Comparison of ENCODE assay signal across 1 cellular context in the genomic region with DNA sequence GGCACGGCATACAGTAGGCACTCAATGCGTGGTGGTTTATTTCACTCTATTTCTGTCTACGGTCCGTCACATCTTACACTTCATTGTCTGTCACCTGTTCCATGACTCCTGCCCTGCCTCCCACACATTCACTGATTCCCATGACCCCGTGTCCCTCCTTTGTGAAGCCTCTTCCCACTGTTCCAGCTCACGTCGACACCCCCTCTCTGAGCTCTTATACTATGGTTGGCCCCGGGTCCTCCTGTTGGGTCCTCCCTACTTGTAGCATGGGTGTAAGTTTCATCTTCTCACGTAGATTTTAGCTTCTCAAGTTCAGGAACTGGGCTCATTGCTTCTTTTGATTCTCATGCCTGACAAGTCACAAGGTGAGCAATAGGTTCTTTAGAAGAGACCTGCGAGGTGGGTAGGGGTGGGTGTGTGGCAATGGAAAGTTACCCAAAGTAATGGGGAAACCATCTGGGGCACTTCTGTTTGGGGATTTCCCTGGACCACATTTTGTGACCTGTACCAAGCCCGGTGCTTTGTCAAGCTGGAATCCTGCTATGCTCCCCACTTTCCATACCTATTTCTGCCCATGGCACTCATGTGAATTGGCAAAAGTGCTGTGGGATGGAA.
TF ChIP-seq lines count a peak whose summit lies in the region.

No MANE protein-coding gene starts in this region.

TF ChIP-seq in GM12878, 131 proteins besides CTCF, POLR2A, EP300 and RAD21 (continues in another document):
- TF ChIP-seq CEBPB (IDR thresholded peaks at IDR 0.05; ENCODE audit: borderline replicate concordance in 1 of 2, low read depth in 2 of 2, low read length in 2 of 2) (no peak), HCFC1 (IDR thresholded peaks at IDR 0.05; ENCODE audit: low read length) (no peak), SIX5 (IDR thresholded peaks at IDR 0.05; ENCODE audit: low read depth, low read length, severe bottlenecking) (no peak), HDAC2 (IDR thresholded peaks at IDR 0.05) (no peak), SPI1 (IDR thresholded peaks at IDR 0.05; ENCODE audit: borderline replicate concordance, insufficient read depth, low read depth, low read length) (no peak), STAT3 (IDR thresholded peaks at IDR 0.05; ENCODE audit: low read depth, low read length) (no peak), TCF12 (IDR thresholded peaks at IDR 0.05; ENCODE audit: low read depth, low read length) (no peak), IKZF2 (IDR thresholded peaks at IDR 0.05) (0 out of 4 replicates have a peak, but pooled peaks have one; percentile 23 to 40), FOXM1 (IDR thresholded peaks at IDR 0.05; ENCODE audit: low read depth, low read length) (no peak), NR2C2 (IDR thresholded peaks at IDR 0.05; ENCODE audit: borderline replicate concordance, control insufficient read depth, insufficient read length, low read depth) (no peak), TCF3 (IDR thresholded peaks at IDR 0.05; ENCODE audit: borderline replicate concordance, insufficient read depth, low read depth, low read length) (no peak), MTA3 (IDR thresholded peaks at IDR 0.05; ENCODE audit: borderline replicate concordance, low read length) (no peak), RUNX3 (IDR thresholded peaks at IDR 0.05; ENCODE audit: low read length) (peak; percentile 51), RFX5 (IDR thresholded peaks at IDR 0.05; ENCODE audit: low read depth, low read length) (no peak), CBFB (IDR thresholded peaks at IDR 0.05; ENCODE audit: low read depth) (no peak), SMAD5 (IDR thresholded peaks at IDR 0.05; ENCODE audit: low read depth) (no peak), NFYA (IDR thresholded peaks at IDR 0.05; ENCODE audit: borderline replicate concordance, low read depth, low read length) (no peak), IKZF1 (conservative IDR thresholded peaks at IDR 0.05) (peak; percentile 65; the same call in 1 of the 2 replicates), CREB1 (IDR thresholded peaks at IDR 0.05; ENCODE audit: low read depth) (no peak), IRF4 (IDR thresholded peaks at IDR 0.05; ENCODE audit: low read depth, low read length) (no peak), EED (IDR thresholded peaks at IDR 0.05; ENCODE audit: low read depth) (0 out of 2 replicates have a peak, but pooled peaks have one; percentile 31), LARP7 (IDR thresholded peaks at IDR 0.05) (no peak), TBL1XR1 (IDR thresholded peaks at IDR 0.05; ENCODE audit: low read depth, low read length) (no peak), PAX8 (IDR thresholded peaks at IDR 0.05) (no peak), EGR1 (IDR thresholded peaks at IDR 0.05; ENCODE audit: borderline replicate concordance in 1 of 2, low read depth in 2 of 2, low read length in 2 of 2) (no peak), MEF2A (IDR thresholded peaks at IDR 0.05; ENCODE audit: insufficient read depth, low read depth, low read length) (no peak), ESRRA (IDR thresholded peaks at IDR 0.05; ENCODE audit: low read length) (no peak), MXI1 (IDR thresholded peaks at IDR 0.05; ENCODE audit: low read depth, low read length) (no peak), MTA2 (IDR thresholded peaks at IDR 0.05; ENCODE audit: low read depth) (0 out of 2 replicates have a peak, but pooled peaks have one; percentile 22), NFIC (IDR thresholded peaks at IDR 0.05; ENCODE audit: low read depth, low read length) (peak; percentile 19; the same call in 1 of the 2 replicates), TARDBP (IDR thresholded peaks at IDR 0.05; ENCODE audit: borderline replicate concordance) (no peak)
- TF ChIP-seq, protein P1, sequence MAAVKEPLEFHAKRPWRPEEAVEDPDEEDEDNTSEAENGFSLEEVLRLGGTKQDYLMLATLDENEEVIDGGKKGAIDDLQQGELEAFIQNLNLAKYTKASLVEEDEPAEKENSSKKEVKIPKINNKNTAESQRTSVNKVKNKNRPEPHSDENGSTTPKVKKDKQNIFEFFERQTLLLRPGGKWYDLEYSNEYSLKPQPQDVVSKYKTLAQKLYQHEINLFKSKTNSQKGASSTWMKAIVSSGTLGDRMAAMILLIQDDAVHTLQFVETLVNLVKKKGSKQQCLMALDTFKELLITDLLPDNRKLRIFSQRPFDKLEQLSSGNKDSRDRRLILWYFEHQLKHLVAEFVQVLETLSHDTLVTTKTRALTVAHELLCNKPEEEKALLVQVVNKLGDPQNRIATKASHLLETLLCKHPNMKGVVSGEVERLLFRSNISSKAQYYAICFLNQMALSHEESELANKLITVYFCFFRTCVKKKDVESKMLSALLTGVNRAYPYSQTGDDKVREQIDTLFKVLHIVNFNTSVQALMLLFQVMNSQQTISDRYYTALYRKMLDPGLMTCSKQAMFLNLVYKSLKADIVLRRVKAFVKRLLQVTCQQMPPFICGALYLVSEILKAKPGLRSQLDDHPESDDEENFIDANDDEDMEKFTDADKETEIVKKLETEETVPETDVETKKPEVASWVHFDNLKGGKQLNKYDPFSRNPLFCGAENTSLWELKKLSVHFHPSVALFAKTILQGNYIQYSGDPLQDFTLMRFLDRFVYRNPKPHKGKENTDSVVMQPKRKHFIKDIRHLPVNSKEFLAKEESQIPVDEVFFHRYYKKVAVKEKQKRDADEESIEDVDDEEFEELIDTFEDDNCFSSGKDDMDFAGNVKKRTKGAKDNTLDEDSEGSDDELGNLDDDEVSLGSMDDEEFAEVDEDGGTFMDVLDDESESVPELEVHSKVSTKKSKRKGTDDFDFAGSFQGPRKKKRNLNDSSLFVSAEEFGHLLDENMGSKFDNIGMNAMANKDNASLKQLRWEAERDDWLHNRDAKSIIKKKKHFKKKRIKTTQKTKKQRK (IDR thresholded peaks at IDR 0.05; ENCODE audit: low read depth, low read length): no peak
- TF ChIP-seq, protein P2, sequence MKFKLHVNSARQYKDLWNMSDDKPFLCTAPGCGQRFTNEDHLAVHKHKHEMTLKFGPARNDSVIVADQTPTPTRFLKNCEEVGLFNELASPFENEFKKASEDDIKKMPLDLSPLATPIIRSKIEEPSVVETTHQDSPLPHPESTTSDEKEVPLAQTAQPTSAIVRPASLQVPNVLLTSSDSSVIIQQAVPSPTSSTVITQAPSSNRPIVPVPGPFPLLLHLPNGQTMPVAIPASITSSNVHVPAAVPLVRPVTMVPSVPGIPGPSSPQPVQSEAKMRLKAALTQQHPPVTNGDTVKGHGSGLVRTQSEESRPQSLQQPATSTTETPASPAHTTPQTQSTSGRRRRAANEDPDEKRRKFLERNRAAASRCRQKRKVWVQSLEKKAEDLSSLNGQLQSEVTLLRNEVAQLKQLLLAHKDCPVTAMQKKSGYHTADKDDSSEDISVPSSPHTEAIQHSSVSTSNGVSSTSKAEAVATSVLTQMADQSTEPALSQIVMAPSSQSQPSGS (IDR thresholded peaks at IDR 0.05; ENCODE audit: low read length): no peak
- TF ChIP-seq, protein P3, sequence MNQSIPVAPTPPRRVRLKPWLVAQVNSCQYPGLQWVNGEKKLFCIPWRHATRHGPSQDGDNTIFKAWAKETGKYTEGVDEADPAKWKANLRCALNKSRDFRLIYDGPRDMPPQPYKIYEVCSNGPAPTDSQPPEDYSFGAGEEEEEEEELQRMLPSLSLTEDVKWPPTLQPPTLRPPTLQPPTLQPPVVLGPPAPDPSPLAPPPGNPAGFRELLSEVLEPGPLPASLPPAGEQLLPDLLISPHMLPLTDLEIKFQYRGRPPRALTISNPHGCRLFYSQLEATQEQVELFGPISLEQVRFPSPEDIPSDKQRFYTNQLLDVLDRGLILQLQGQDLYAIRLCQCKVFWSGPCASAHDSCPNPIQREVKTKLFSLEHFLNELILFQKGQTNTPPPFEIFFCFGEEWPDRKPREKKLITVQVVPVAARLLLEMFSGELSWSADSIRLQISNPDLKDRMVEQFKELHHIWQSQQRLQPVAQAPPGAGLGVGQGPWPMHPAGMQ (IDR thresholded peaks at IDR 0.05; ENCODE audit: borderline replicate concordance): no peak
- TF ChIP-seq, protein P4, sequence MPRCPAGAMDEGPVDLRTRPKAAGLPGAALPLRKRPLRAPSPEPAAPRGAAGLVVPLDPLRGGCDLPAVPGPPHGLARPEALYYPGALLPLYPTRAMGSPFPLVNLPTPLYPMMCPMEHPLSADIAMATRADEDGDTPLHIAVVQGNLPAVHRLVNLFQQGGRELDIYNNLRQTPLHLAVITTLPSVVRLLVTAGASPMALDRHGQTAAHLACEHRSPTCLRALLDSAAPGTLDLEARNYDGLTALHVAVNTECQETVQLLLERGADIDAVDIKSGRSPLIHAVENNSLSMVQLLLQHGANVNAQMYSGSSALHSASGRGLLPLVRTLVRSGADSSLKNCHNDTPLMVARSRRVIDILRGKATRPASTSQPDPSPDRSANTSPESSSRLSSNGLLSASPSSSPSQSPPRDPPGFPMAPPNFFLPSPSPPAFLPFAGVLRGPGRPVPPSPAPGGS (IDR thresholded peaks at IDR 0.05; ENCODE audit: borderline replicate concordance, insufficient read depth, low read depth, low read length, poor library complexity, severe bottlenecking): no peak
- TF ChIP-seq, protein P5, sequence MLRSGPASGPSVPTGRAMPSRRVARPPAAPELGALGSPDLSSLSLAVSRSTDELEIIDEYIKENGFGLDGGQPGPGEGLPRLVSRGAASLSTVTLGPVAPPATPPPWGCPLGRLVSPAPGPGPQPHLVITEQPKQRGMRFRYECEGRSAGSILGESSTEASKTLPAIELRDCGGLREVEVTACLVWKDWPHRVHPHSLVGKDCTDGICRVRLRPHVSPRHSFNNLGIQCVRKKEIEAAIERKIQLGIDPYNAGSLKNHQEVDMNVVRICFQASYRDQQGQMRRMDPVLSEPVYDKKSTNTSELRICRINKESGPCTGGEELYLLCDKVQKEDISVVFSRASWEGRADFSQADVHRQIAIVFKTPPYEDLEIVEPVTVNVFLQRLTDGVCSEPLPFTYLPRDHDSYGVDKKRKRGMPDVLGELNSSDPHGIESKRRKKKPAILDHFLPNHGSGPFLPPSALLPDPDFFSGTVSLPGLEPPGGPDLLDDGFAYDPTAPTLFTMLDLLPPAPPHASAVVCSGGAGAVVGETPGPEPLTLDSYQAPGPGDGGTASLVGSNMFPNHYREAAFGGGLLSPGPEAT (IDR thresholded peaks at IDR 0.05; ENCODE audit: low read depth): peak; percentile 15; the same call in 1 of the 2 replicates
- TF ChIP-seq, protein P6, sequence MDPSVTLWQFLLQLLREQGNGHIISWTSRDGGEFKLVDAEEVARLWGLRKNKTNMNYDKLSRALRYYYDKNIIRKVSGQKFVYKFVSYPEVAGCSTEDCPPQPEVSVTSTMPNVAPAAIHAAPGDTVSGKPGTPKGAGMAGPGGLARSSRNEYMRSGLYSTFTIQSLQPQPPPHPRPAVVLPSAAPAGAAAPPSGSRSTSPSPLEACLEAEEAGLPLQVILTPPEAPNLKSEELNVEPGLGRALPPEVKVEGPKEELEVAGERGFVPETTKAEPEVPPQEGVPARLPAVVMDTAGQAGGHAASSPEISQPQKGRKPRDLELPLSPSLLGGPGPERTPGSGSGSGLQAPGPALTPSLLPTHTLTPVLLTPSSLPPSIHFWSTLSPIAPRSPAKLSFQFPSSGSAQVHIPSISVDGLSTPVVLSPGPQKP (IDR thresholded peaks at IDR 0.05; ENCODE audit: low read depth, low read length): no peak
- TF ChIP-seq, protein P7, sequence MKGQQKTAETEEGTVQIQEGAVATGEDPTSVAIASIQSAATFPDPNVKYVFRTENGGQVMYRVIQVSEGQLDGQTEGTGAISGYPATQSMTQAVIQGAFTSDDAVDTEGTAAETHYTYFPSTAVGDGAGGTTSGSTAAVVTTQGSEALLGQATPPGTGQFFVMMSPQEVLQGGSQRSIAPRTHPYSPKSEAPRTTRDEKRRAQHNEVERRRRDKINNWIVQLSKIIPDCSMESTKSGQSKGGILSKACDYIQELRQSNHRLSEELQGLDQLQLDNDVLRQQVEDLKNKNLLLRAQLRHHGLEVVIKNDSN (IDR thresholded peaks at IDR 0.05; ENCODE audit: borderline replicate concordance, extremely low read length, insufficient read depth, low read depth, low read length): no peak
- TF ChIP-seq, protein P8, sequence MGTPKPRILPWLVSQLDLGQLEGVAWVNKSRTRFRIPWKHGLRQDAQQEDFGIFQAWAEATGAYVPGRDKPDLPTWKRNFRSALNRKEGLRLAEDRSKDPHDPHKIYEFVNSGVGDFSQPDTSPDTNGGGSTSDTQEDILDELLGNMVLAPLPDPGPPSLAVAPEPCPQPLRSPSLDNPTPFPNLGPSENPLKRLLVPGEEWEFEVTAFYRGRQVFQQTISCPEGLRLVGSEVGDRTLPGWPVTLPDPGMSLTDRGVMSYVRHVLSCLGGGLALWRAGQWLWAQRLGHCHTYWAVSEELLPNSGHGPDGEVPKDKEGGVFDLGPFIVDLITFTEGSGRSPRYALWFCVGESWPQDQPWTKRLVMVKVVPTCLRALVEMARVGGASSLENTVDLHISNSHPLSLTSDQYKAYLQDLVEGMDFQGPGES (IDR thresholded peaks at IDR 0.05): no peak
- TF ChIP-seq, protein P9, sequence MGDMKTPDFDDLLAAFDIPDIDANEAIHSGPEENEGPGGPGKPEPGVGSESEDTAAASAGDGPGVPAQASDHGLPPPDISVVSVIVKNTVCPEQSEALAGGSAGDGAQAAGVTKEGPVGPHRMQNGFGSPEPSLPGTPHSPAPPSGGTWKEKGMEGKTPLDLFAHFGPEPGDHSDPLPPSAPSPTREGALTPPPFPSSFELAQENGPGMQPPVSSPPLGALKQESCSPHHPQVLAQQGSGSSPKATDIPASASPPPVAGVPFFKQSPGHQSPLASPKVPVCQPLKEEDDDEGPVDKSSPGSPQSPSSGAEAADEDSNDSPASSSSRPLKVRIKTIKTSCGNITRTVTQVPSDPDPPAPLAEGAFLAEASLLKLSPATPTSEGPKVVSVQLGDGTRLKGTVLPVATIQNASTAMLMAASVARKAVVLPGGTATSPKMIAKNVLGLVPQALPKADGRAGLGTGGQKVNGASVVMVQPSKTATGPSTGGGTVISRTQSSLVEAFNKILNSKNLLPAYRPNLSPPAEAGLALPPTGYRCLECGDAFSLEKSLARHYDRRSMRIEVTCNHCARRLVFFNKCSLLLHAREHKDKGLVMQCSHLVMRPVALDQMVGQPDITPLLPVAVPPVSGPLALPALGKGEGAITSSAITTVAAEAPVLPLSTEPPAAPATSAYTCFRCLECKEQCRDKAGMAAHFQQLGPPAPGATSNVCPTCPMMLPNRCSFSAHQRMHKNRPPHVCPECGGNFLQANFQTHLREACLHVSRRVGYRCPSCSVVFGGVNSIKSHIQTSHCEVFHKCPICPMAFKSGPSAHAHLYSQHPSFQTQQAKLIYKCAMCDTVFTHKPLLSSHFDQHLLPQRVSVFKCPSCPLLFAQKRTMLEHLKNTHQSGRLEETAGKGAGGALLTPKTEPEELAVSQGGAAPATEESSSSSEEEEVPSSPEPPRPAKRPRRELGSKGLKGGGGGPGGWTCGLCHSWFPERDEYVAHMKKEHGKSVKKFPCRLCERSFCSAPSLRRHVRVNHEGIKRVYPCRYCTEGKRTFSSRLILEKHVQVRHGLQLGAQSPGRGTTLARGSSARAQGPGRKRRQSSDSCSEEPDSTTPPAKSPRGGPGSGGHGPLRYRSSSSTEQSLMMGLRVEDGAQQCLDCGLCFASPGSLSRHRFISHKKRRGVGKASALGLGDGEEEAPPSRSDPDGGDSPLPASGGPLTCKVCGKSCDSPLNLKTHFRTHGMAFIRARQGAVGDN (IDR thresholded peaks at IDR 0.05): no peak
